Comparison of ENCODE assay signal across 28 cellular contexts in genomic region chr3:43506644-43507043, GRCh38.
"Had no signal": no experiment of that assay in that cellular context is flagged by ENCODE, and none has a peak within 500 bp of the region (broad histone marks: within the 10 kb centered on the region; RNA-seq: fewer than 3 reads in every experiment).

No MANE protein-coding gene starts in this region.

- H3K27me3 Mint-ChIP-seq: activated T-helper 17 cell treated with anti-CD3 and anti-CD28 coated beads, Interleukin-2, amount 50 U/mL, for 72 hours had no signal

- H3K36me3 Mint-ChIP-seq: activated CD4-positive, alpha-beta memory T cell treated with anti-CD3 and anti-CD28 coated beads for 36 hours had no signal

- ATAC-seq: activated naive CD4-positive, alpha-beta T cell treated with anti-CD3 and anti-CD28 coated beads, Interleukin-2, amount 50 U/mL, for 72 hours; activated T-helper 17 cell treated with anti-CD3 and anti-CD28 coated beads, Interleukin-2, amount 50 U/mL, for 72 hours; Right ventricle myocardium inferior; SK-N-SH treated with all-trans-retinoic acid at 6 μM for 48 hours; WTC11 had no signal

- H3K27ac Mint-ChIP-seq: activated CD4-positive, alpha-beta memory T cell treated with anti-CD3 and anti-CD28 coated beads for 36 hours; activated naive CD4-positive, alpha-beta T cell treated with anti-CD3 and anti-CD28 coated beads, Interleukin-2, amount 50 U/mL, for 72 hours; activated T-helper 17 cell treated with anti-CD3 and anti-CD28 coated beads, Interleukin-2, amount 50 U/mL, for 72 hours; WTC11 had no signal

- H3K9me3 Mint-ChIP-seq: activated CD4-positive, alpha-beta memory T cell treated with anti-CD3 and anti-CD28 coated beads for 36 hours; activated naive CD4-positive, alpha-beta T cell treated with anti-CD3 and anti-CD28 coated beads, Interleukin-2, amount 50 U/mL, for 72 hours; activated T-helper 17 cell treated with anti-CD3 and anti-CD28 coated beads, Interleukin-2, amount 50 U/mL, for 72 hours; WTC11 had no signal

- H3K4me1 Mint-ChIP-seq: WTC11 had no signal

- DNase-seq: activated CD4-positive, alpha-beta memory T cell treated with anti-CD3 and anti-CD28 coated beads for 36 hours; activated CD4-positive, alpha-beta T cell treated with anti-CD3 and anti-CD28 coated beads for 4 hours; activated CD4-positive, alpha-beta T cell treated with anti-CD3 and anti-CD28 coated beads, Interleukin-2, amount 50 U/mL, for 1 hour; activated CD4-positive, CD25-positive, alpha-beta regulatory T cell treated with anti-CD3 and anti-CD28 coated beads, Interleukin-2, amount 50 U/mL, for 72 hours; activated CD8-positive, alpha-beta memory T cell treated with anti-CD3 and anti-CD28 coated beads, Interleukin-2, amount 50 U/mL, for 4 hours; activated effector memory CD4-positive, alpha-beta T cell treated with anti-CD3 and anti-CD28 coated beads, Interleukin-2, amount 50 U/mL, for 16 hours; activated naive CD4-positive, alpha-beta T cell treated with Interleukin-2 at 50 U/mL for 16 hours; activated T-cell treated with anti-CD3 and anti-CD28 coated beads, Interleukin-2, amount 50 U/mL, for 48 hours; amniotic stem cell; aorta; brain microvascular endothelial cell; central memory CD4-positive, alpha-beta T cell; NCI-H1092 treated with DMSO at 0.1 percent for 48 hours; NCI-H1417 treated with DMSO at 0.1 percent for 48 hours; NCI-H187 treated with DMSO at 0.1 percent for 48 hours; NCI-H345; NCI-H524 treated with DMSO at 0.1 percent for 48 hours; PC-9; SIG-M5; SW 1271; T-helper 1 cell; T-helper 2 cell; T-helper 9 cell had no signal

- H3K4me3 Mint-ChIP-seq: activated CD4-positive, alpha-beta memory T cell treated with anti-CD3 and anti-CD28 coated beads for 36 hours; activated T-helper 17 cell treated with anti-CD3 and anti-CD28 coated beads, Interleukin-2, amount 50 U/mL, for 72 hours; WTC11 had no signal
